14 cellular contexts compared by ENCODE assay signal in the genomic region with DNA sequence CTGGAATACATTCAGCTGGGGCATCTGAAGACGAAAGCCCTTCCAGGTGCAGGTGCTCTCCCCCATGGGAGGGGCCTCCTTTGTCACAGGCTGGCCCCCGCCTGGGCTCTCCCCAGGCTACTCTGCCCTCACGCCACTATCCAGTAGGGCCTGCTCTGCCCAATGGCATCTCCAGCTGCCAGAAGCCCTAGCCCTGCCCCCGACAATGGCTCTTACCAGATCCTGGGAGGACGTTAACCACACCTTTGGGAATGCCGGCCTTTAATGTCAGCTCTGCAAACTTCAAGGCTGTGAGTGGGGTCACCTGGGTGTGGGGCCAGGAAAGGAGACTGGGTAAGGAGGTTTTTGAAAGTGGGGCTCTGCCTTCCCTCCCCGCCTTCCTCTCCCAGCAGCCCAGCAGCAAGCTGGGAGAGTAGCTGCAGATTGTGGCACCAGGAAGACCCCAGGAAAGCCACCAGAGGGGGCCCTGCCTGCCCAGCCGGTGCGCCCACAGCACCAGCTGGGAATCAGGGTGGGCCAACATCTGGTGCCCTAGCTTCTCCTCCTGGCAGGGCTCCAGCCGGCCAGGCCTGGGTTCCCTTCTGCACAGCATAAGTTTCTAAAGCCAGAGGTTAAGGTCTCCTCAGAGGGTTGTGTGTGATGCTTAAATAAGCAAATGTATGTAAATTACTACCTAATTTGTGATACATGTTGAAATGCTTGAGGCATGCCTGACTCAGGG. TPM values are rescaled to one million over a fixed set of nuclear protein-coding genes. Genes with fewer than 3 reads are reported as not detected.
DNase-seq lines count a peak whose midpoint lies in the region; ATAC-seq, FAIRE-seq and TF ChIP-seq lines count a peak whose summit lies in the region.
"Had no signal": no experiment of that assay in that cellular context is flagged by ENCODE, and none has a peak within 500 bp of the region (broad histone marks: within the 10 kb centered on the region; RNA-seq: fewer than 3 reads in every experiment).

No MANE protein-coding gene starts in this region.

- no peak for TF ChIP-seq CTCF in right lobe of liver (IDR thresholded peaks at IDR 0.05)
- TF ChIP-seq CTCF in HepG2 (CRISPR knock-in tag; IDR thresholded peaks at IDR 0.05) = no peak
- no peak for TF ChIP-seq CTCF in testis (IDR thresholded peaks at IDR 0.05)

- no peaks in the 10 kb centered on the region for H3K4me1 ChIP-seq in right lobe of liver
- H3K4me1 ChIP-seq in HepG2 (ENCODE audit: insufficient read depth, low read length) = peaks cover 10% of the 10 kb centered on the region
- H3K4me1 ChIP-seq in mesendoderm (ENCODE audit: control insufficient read depth, low read depth, low read length) = no peaks in the 10 kb centered on the region
- H3K4me1 ChIP-seq in testis = no peaks in the 10 kb centered on the region
- H3K4me1 ChIP-seq: SJSA1 had no signal

- no peak for TF ChIP-seq RAD21 in HepG2 (CRISPR knock-in tag; IDR thresholded peaks at IDR 0.05)

- FAIRE-seq in HepG2 (lab: Jason Lieb, UNC) (no peak), HTR-8/SVneo (lab: Jason Lieb, UNC) (no peak)

- H3K27ac Mint-ChIP-seq in T-helper 17 cell = no peak overlapping the region
- H3K27ac Mint-ChIP-seq: CD8-positive, alpha-beta memory T cell had no signal

- no peak overlapping the region for H3K23ac ChIP-seq in mesendoderm (ENCODE audit: low read length)

- CTCF ChIA-PET in HepG2 (lab: Yijun Ruan, JAX; ENCODE audit: low intra/inter-chr PET ratio, low total read pairs) = no interaction called here

- H3K56ac ChIP-seq in mesendoderm (ENCODE audit: low read length) = no peak overlapping the region

- no peaks in the 10 kb centered on the region for H3K79me1 ChIP-seq in mesendoderm (ENCODE audit: low read length)

- H4K5ac ChIP-seq in mesendoderm (ENCODE audit: low read length) = no peak overlapping the region

- no peaks in the 10 kb centered on the region for H3K4me1 Mint-ChIP-seq in T-helper 17 cell
- H3K4me1 Mint-ChIP-seq: CD8-positive, alpha-beta memory T cell had no signal

- in situ Hi-C loops in HepG2 (cut with HindIII; ENCODE audit: extremely low pct_ligation_motif_present, low pct_unique_long_range_greater_than_20kb) = no loop called here

- H3K9ac ChIP-seq in HepG2 (ENCODE audit: insufficient read depth, low read depth, low read length) (no peak overlapping the region), mesendoderm (ENCODE audit: low read length) (no peak overlapping the region)

- H3K27ac ChIP-seq in right lobe of liver (no peak overlapping the region), HepG2 (ENCODE audit: extremely low read length, insufficient read depth, low read length) (no peak overlapping the region), mesendoderm (ENCODE audit: low read depth, low read length) (no peak overlapping the region), testis (no peak overlapping the region)
- H3K27ac ChIP-seq: cardiac muscle cell, SJSA1, VCaP had no signal

- DNase-seq in right lobe of liver = peak; percentile 18 to 59 (median 45)
- no peak for DNase-seq in HepG2 (ENCODE audit: low spot score)
- peak in 2 of 3 donors; percentile 4 for DNase-seq in T-helper 17 cell
- peak; percentile 37 for DNase-seq in mesendoderm
- DNase-seq in testis = no peak
- no peak for DNase-seq in LoVo (ENCODE audit: low spot score)
- DNase-seq in HTR-8/SVneo (ENCODE audit: insufficient read length, low spot score) = no peak
- DNase-seq: NK-92 treated with Interleukin-12 subunit alpha and Interleukin-12 subunit beta, amount 100 ng/mL, for 24 hours; substantia nigra had no signal

- H2AFZ ChIP-seq in HepG2 (ENCODE audit: low read length) = no peak overlapping the region

- H3K4me3 ChIP-seq in right lobe of liver = no peak overlapping the region
- H3K4me3 ChIP-seq in HepG2 (replicated peaks in 1 of 3; ENCODE audit: insufficient read depth in 1 of 3, low read depth in 2 of 3, low read length in 3 of 3) = no peak overlapping the region
- H3K4me3 ChIP-seq in mesendoderm (ENCODE audit: low read length) = no peak overlapping the region
- no peak overlapping the region for H3K4me3 ChIP-seq in testis
- H3K4me3 ChIP-seq: cardiac muscle cell, SJSA1 had no signal

- no peaks in the 10 kb centered on the region for H3K36me3 Mint-ChIP-seq in T-helper 17 cell (ENCODE audit: low read depth)
- H3K36me3 Mint-ChIP-seq: CD8-positive, alpha-beta memory T cell had no signal

- H3K79me2 ChIP-seq in HepG2 (ENCODE audit: insufficient read depth, low read length) (no peaks in the 10 kb centered on the region), mesendoderm (ENCODE audit: control insufficient read depth, insufficient read depth, low read length) (no peaks in the 10 kb centered on the region)

- H3K9me3 ChIP-seq in right lobe of liver (no peaks in the 10 kb centered on the region), HepG2 (ENCODE audit: low read length) (no peaks in the 10 kb centered on the region), T-helper 17 cell (ENCODE audit: control insufficient read depth, low read length, poor library complexity, severe bottlenecking) (no peaks in the 10 kb centered on the region), testis (no peaks in the 10 kb centered on the region)
- H3K9me3 ChIP-seq: SJSA1 had no signal

- H3K18ac ChIP-seq in mesendoderm (ENCODE audit: low read length) = no peak overlapping the region

- ATAC-seq in right lobe of liver (peak in 3 of 4 donors; percentile 9 to 22 (median 17)), HepG2 (no peak), T-helper 17 cell (no peak), GM19035 (IDR thresholded peaks at IDR 0.05; ENCODE audit: unreplicated experiment) (no peak)

- no peak overlapping the region for H3K4me3 Mint-ChIP-seq in T-helper 17 cell
- H3K4me3 Mint-ChIP-seq: CD8-positive, alpha-beta memory T cell had no signal

- H3K36me3 ChIP-seq in right lobe of liver (peaks cover 0 to 92% (median 27%) of the 10 kb centered on the region in 4 donors), HepG2 (replicated peaks in 1 of 2; ENCODE audit: control insufficient read depth in 1 of 2, insufficient read depth in 2 of 2, low read length in 2 of 2) (0 out of 5 replicates have a peak, but pooled peaks cover 0 to 5% of the 10 kb centered on the region in 2 experiments), mesendoderm (ENCODE audit: control insufficient read depth, insufficient read depth, low read length) (no peaks in the 10 kb centered on the region), testis (ENCODE audit: low read depth, missing control alignments) (no peaks in the 10 kb centered on the region)
- H3K36me3 ChIP-seq: cardiac muscle cell, SJSA1 had no signal

- BruUV-seq in HepG2 (replicated peaks; lab: Mats Ljungman, UMichigan) = no TSS peak

- H2BK15ac ChIP-seq in mesendoderm (replicated peaks; ENCODE audit: low read depth) = no peak overlapping the region

- no peak overlapping the region for H2AK5ac ChIP-seq in mesendoderm (ENCODE audit: low read length)

- no peak overlapping the region for H2BK120ac ChIP-seq in mesendoderm (ENCODE audit: low read depth, low read length)

- no peak overlapping the region for H3K4ac ChIP-seq in mesendoderm (ENCODE audit: low read depth, low read length)

- intact Hi-C loops in right lobe of liver (cut with DNase I) = no loop called here
- intact Hi-C loops in HepG2 (cut with micrococcal nuclease; ENCODE audit: unreplicated experiment) = no loop called here
- intact Hi-C loops in testis (cut with DNase I; ENCODE audit: low total_unique reads) = no loop called here

- H4K8ac ChIP-seq in mesendoderm (ENCODE audit: low read depth, low read length) = no peak overlapping the region

- WGBS in right lobe of liver (ENCODE audit: insufficient coverage, low coverage, low lambda C conversion rate, missing lambda C conversion rate) = 67% methylated on average over 1 of the region's 10 CpGs
- WGBS in HepG2 (ENCODE audit: low lambda C conversion rate) = 96% methylated on average over 5 of the region's 10 CpGs
- whole genome bisulfite sequencing in mesendoderm (ENCODE audit: extremely low coverage, insufficient coverage, low lambda C conversion rate) = no CpG with 5 or more reads among the region's 10 CpGs
- 79 to 82% methylated on average over 5 to 10 of the region's 10 CpGs for WGBS in testis, 2 donors

- H3K27me3 ChIP-seq in right lobe of liver (no peaks in the 10 kb centered on the region), HepG2 (ENCODE audit: control insufficient read depth in 1 of 2, insufficient read depth in 2 of 2, low read length in 2 of 2) (no peaks in the 10 kb centered on the region), mesendoderm (ENCODE audit: insufficient read depth, low read length, poor library complexity) (no peaks in the 10 kb centered on the region), testis (no peaks in the 10 kb centered on the region)
- H3K27me3 ChIP-seq: cardiac muscle cell had no signal

- H4K20me1 ChIP-seq in HepG2 (ENCODE audit: insufficient read depth, low read length) = no peaks in the 10 kb centered on the region

- no peak overlapping the region for H2BK5ac ChIP-seq in mesendoderm (ENCODE audit: low read length)

- TF ChIP-seq EP300 in HepG2 (IDR thresholded peaks at IDR 0.05; ENCODE audit: low read depth in 2 of 2, low read length in 2 of 2) = no peak
- TF ChIP-seq EP300 in HepG2 (CRISPR knock-in tag; IDR thresholded peaks at IDR 0.05; ENCODE audit: borderline replicate concordance) = no peak

- POLR2A ChIA-PET in HepG2 (lab: Yijun Ruan, JAX) = no interaction called here

- TF ChIP-seq POLR2A in right lobe of liver (IDR thresholded peaks at IDR 0.05) = no peak
- TF ChIP-seq POLR2A in HepG2 (IDR thresholded peaks at IDR 0.05; ENCODE audit: insufficient read depth in 1 of 2, low read depth in 2 of 2, low read length in 2 of 2) = no peak
- no peak for TF ChIP-seq POLR2A in testis (IDR thresholded peaks at IDR 0.05)

- H3K4me2 ChIP-seq in HepG2 (ENCODE audit: low read depth, low read length) (no peak overlapping the region), mesendoderm (ENCODE audit: low read length) (no peak overlapping the region)

- peaks cover 22% of the 10 kb centered on the region for H3K27me3 Mint-ChIP-seq in T-helper 17 cell

RNA-seq across cellular contexts. Expression of a gene that starts 40.4 kb away (rescaled TPM):
- 10 to 100 TPM; 12.7 to 29.1 (median 15.9) TPM for total RNA-seq in right lobe of liver
- 16.2 and 26.0 TPM in 2 replicates for total RNA-seq in HepG2 (2016; rRNA removed; fragmentation: Illumina TruSeq; extraction: Trizol)
- 13.0 and 13.9 TPM in 2 replicates for total RNA-seq in HepG2 (2016; cell fraction: cytosol; rRNA removed; fragmentation: Illumina TruSeq; extraction: Trizol; ENCODE audit: low read depth)
- total RNA-seq in HepG2 (2016; cell fraction: insoluble cytoplasmic fraction; rRNA removed; fragmentation: Illumina TruSeq; extraction: Trizol) = 14.4 and 25.9 TPM in 2 replicates
- total RNA-seq in HepG2 (2016; cell fraction: membrane; rRNA removed; fragmentation: Illumina TruSeq; extraction: Trizol) = 26.7 and 29.5 TPM in 2 replicates
- total RNA-seq in HepG2 (2016; cell fraction: nucleus; rRNA removed; fragmentation: Illumina TruSeq; extraction: Trizol) = 29.5 and 32.0 TPM in 2 replicates
- 71.1 and 86.1 TPM in 2 replicates for polyA plus RNA-seq in HepG2 (2011; rRNA removed)
- 96.6 and 106 TPM in 2 replicates for polyA plus RNA-seq in HepG2 (2011; cell fraction: cytosol; rRNA removed)
- 91.3 and 94.1 TPM in 2 replicates for polyA plus RNA-seq in HepG2 (2011; cell fraction: nucleus; rRNA removed)
- 29.5 and 44.0 TPM in 2 replicates for polyA plus RNA-seq in HepG2 (2012)
- polyA plus RNA-seq in HepG2 (2016; cell fraction: cytosol; fragmentation: Illumina TruSeq; extraction: Trizol; ENCODE audit: low read depth) = 14.8 and 14.9 TPM in 2 replicates
- 15.7 and 17.4 TPM in 2 replicates for polyA plus RNA-seq in HepG2 (2016; cell fraction: insoluble cytoplasmic fraction; fragmentation: Illumina TruSeq; extraction: Trizol; ENCODE audit: low read depth)
- polyA plus RNA-seq in HepG2 (2016; cell fraction: membrane; fragmentation: Illumina TruSeq; extraction: Trizol; ENCODE audit: low read depth) = 21.4 and 26.3 TPM in 2 replicates
- 46.8 and 48.2 TPM in 2 replicates for polyA plus RNA-seq in HepG2 (2016; cell fraction: nucleus; fragmentation: Illumina TruSeq; extraction: Trizol; ENCODE audit: insufficient read depth, low read depth)
- 115 and 139 TPM in 2 replicates for polyA minus RNA-seq in HepG2 (2011; rRNA and poly(A)+ RNA removed; ENCODE audit: low replicate concordance)
- 31.0 and 41.7 TPM in 2 replicates for polyA minus RNA-seq in HepG2 (2011; cell fraction: cytosol; rRNA and poly(A)+ RNA removed)
- polyA minus RNA-seq in HepG2 (2011; cell fraction: nucleus; rRNA and poly(A)+ RNA removed) = 32.1 and 40.2 TPM in 2 replicates
- total RNA-seq in T-helper 17 cell = 10 to 100 TPM; 34.3 to 34.7 TPM
- 25.6 TPM for polyA plus RNA-seq in mesendoderm (2013, experiment 1 of 2)
- polyA plus RNA-seq in mesendoderm (2013, experiment 2 of 2) = 26.0 TPM
- total RNA-seq in testis = 100 to 1,000 TPM; 160 to 220 TPM
- 161 TPM for polyA plus RNA-seq in testis (ENCODE audit: insufficient read depth, low read depth, low replicate concordance)

RNA-seq across cellular contexts. Expression of a gene that starts 56.1 kb away (rescaled TPM):
- total RNA-seq in right lobe of liver = 100 to 1,000 TPM in 5 of 6 experiments, 10 to 100 TPM in 1; 94.9 to 962 (median 353) TPM
- total RNA-seq in HepG2 (2016; rRNA removed; fragmentation: Illumina TruSeq; extraction: Trizol) = 20.8 and 28.7 TPM in 2 replicates
- 5.0 and 5.4 TPM in 2 replicates for total RNA-seq in HepG2 (2016; cell fraction: cytosol; rRNA removed; fragmentation: Illumina TruSeq; extraction: Trizol; ENCODE audit: low read depth)
- total RNA-seq in HepG2 (2016; cell fraction: insoluble cytoplasmic fraction; rRNA removed; fragmentation: Illumina TruSeq; extraction: Trizol) = 19.2 and 30.5 TPM in 2 replicates
- total RNA-seq in HepG2 (2016; cell fraction: membrane; rRNA removed; fragmentation: Illumina TruSeq; extraction: Trizol) = 7.0 and 9.4 TPM in 2 replicates
- total RNA-seq in HepG2 (2016; cell fraction: nucleus; rRNA removed; fragmentation: Illumina TruSeq; extraction: Trizol) = 31.8 and 38.2 TPM in 2 replicates
- polyA plus RNA-seq in HepG2 (2011; rRNA removed) = 10.5 and 11.2 TPM in 2 replicates
- polyA plus RNA-seq in HepG2 (2011; cell fraction: cytosol; rRNA removed) = 7.0 and 9.9 TPM in 2 replicates
- polyA plus RNA-seq in HepG2 (2011; cell fraction: nucleus; rRNA removed) = 20.7 and 30.5 TPM in 2 replicates
- polyA plus RNA-seq in HepG2 (2012) = 19.0 TPM in 2 replicates
- polyA plus RNA-seq in HepG2 (2016; cell fraction: cytosol; fragmentation: Illumina TruSeq; extraction: Trizol; ENCODE audit: low read depth) = 2.5 and 2.7 TPM in 2 replicates
- 18.2 and 19.3 TPM in 2 replicates for polyA plus RNA-seq in HepG2 (2016; cell fraction: insoluble cytoplasmic fraction; fragmentation: Illumina TruSeq; extraction: Trizol; ENCODE audit: low read depth)
- 2.9 and 5.1 TPM in 2 replicates for polyA plus RNA-seq in HepG2 (2016; cell fraction: membrane; fragmentation: Illumina TruSeq; extraction: Trizol; ENCODE audit: low read depth)
- 40.2 and 43.0 TPM in 2 replicates for polyA plus RNA-seq in HepG2 (2016; cell fraction: nucleus; fragmentation: Illumina TruSeq; extraction: Trizol; ENCODE audit: insufficient read depth, low read depth)
- 0.05 and 25.1 TPM in 2 replicates for polyA minus RNA-seq in HepG2 (2011; rRNA and poly(A)+ RNA removed; ENCODE audit: low replicate concordance)
- 6.9 and 7.7 TPM in 2 replicates for polyA minus RNA-seq in HepG2 (2011; cell fraction: cytosol; rRNA and poly(A)+ RNA removed)
- 20.6 and 24.5 TPM in 2 replicates for polyA minus RNA-seq in HepG2 (2011; cell fraction: nucleus; rRNA and poly(A)+ RNA removed)
- total RNA-seq in T-helper 17 cell = not detected
- 0.31 TPM for polyA plus RNA-seq in mesendoderm (2013, experiment 1 of 2)
- 0.31 TPM for polyA plus RNA-seq in mesendoderm (2013, experiment 2 of 2)
- total RNA-seq in testis = 10 to 100 TPM; 67.5 to 73.8 TPM
- 19.6 TPM for polyA plus RNA-seq in testis (ENCODE audit: insufficient read depth, low read depth, low replicate concordance)
- total RNA-seq: CD8-positive, alpha-beta memory T cell; SJSA1 had no signal
- polyA plus RNA-seq: CD8-positive, alpha-beta memory T cell had no signal

Comparison
In these comparisons a context has a peak if more than half of its experiments do, and no peak if none do; other contexts are left out.
1. ATAC-seq: peak in right lobe of liver (3 of 4); none in HepG2 (single experiment), T-helper 17 cell (single experiment) and GM19035 (single experiment).
2. DNase-seq: peak in right lobe of liver (3 of 3), T-helper 17 cell (2 of 3) and mesendoderm (single experiment); none in HepG2 (single experiment), testis (single experiment), LoVo (single experiment) and HTR-8/SVneo (single experiment).
3. RNA of a gene that starts 56.1 kb away (total RNA-seq): 94.9 to 962 TPM in right lobe of liver, 67.5 to 73.8 TPM in testis and 5.0 to 38.2 TPM in HepG2; not detected in T-helper 17 cell; every median in the first group is over 4 times any median in the second.